ENCODE assay signal across 20 cellular contexts in the genomic region with DNA sequence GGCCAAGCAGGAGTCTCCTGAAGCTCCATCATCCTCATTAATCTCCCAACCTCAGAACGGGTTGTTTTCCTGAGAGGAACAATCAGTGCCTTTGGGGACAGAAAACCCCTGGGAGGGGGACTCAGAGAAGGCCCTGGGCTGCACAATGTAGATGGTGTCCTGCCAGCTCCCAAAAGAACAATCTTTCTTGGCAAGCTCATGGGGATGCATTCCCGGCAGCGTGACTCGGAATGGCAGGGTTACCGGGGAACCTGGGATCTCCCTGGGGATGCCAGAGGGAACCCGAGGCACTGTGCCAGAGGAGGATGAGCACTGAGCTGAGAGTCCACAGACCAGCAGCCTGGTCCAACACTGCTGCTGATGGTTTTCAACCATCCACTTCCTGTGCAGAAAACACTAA.
"Had no signal": no experiment of that assay in that cellular context is flagged by ENCODE, and none has a peak within 500 bp of the region (broad histone marks: within the 10 kb centered on the region; RNA-seq: fewer than 3 reads in every experiment).

No MANE protein-coding gene starts in this region.

- DNase-seq: cortex of kidney; effector memory CD8-positive, alpha-beta T cell; gastrocnemius medialis; heart right ventricle; hippocampal formation; left colon; mesendoderm; naive thymus-derived CD8-positive, alpha-beta T cell; nephron progenitor cell; occipital lobe; ovary; sigmoid colon; stimulated activated CD4-positive, alpha-beta T cell treated with anti-CD3 and anti-CD28 coated beads, Interleukin-2, amount 100 ng/mL, for 24 hours; stimulated activated CD4-positive, alpha-beta T cell treated with anti-CD3 and anti-CD28 coated beads, Interleukin-4, amount 100 ng/mL, for 4 hours; stimulated activated naive CD8-positive, alpha-beta T cell treated with anti-CD3 and anti-CD28 coated beads, Interleukin-15, Interleukin-2, amounts not matched to agents 100 U/mL and 50 U/mL, for 24 hours; upper lobe of left lung had no signal

- H3K27me3 ChIP-seq: gastrocnemius medialis, ovary, sigmoid colon, tibial nerve, upper lobe of left lung had no signal

- H3K27ac ChIP-seq: gastrocnemius medialis, heart right ventricle, ovary, sigmoid colon, thoracic aorta, tibial nerve, upper lobe of left lung had no signal

- H3K4me1 ChIP-seq: sigmoid colon, tibial nerve, upper lobe of left lung had no signal

- H3K9me3 ChIP-seq: gastrocnemius medialis, heart right ventricle, ovary, sigmoid colon, thoracic aorta, tibial nerve, upper lobe of left lung had no signal

- H3K36me3 ChIP-seq: gastrocnemius medialis, heart right ventricle, ovary, sigmoid colon, thoracic aorta, tibial nerve, upper lobe of left lung had no signal

- H3K4me3 ChIP-seq: gastrocnemius medialis, heart right ventricle, lung, ovary, sigmoid colon, thoracic aorta, tibial nerve, upper lobe of left lung had no signal

- ATAC-seq: effector memory CD8-positive, alpha-beta T cell; gastrocnemius medialis; left colon; naive thymus-derived CD8-positive, alpha-beta T cell; stimulated activated memory B cell treated with anti-CD40 and anti-IgM and Interleukin-4, amounts not matched to agents 10 μg/mL and 1 μg/mL and 100 μg/mL, for 72 hours; stimulated activated naive CD8-positive, alpha-beta T cell treated with anti-CD3 and anti-CD28 coated beads, Interleukin-15, Interleukin-2, amounts not matched to agents 100 U/mL and 50 U/mL, for 24 hours had no signal
